1 cellular context compared by ENCODE assay signal in the genomic region with DNA sequence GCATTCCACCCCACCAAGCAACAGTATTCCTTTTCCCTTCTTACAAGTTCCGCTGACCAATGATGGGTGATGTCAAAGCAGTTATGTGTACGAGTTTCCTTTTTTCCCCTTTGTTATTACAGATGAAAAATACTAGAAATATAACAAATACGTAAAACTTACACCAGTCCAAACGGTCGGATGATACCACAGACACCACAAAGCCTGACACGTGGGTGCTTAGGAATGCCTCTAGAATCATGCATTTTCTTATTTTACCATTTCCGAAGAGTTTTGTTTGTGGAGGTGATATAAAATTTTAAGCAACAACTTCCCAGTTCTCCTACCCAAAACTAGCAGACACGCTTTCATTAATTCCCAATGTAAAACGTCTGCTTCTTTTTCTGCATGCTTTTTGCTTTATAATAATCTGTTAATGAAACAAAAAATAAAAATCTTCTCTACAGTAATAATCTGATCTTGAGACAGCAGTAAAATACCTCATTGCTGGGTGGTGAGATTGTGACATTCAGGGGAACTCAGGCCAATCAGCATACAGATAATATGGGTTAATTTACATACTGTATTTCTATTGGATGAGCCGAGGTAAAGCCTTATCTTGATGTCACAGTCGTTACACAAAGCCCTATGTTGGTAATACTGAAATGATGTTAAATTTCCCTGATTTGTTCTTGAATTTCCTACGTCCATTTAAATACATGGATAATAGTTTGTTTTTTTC.
A peak's percentile ranks its signal among the peaks of the same experiment; 100 is the strongest.
TF ChIP-seq lines count a peak whose summit lies in the region.

No MANE protein-coding gene starts in this region.

TF ChIP-seq in K562, 482 proteins besides CTCF, POLR2A, EP300 and RAD21 (continued from another document and continues in another):
- TF ChIP-seq, protein P1, sequence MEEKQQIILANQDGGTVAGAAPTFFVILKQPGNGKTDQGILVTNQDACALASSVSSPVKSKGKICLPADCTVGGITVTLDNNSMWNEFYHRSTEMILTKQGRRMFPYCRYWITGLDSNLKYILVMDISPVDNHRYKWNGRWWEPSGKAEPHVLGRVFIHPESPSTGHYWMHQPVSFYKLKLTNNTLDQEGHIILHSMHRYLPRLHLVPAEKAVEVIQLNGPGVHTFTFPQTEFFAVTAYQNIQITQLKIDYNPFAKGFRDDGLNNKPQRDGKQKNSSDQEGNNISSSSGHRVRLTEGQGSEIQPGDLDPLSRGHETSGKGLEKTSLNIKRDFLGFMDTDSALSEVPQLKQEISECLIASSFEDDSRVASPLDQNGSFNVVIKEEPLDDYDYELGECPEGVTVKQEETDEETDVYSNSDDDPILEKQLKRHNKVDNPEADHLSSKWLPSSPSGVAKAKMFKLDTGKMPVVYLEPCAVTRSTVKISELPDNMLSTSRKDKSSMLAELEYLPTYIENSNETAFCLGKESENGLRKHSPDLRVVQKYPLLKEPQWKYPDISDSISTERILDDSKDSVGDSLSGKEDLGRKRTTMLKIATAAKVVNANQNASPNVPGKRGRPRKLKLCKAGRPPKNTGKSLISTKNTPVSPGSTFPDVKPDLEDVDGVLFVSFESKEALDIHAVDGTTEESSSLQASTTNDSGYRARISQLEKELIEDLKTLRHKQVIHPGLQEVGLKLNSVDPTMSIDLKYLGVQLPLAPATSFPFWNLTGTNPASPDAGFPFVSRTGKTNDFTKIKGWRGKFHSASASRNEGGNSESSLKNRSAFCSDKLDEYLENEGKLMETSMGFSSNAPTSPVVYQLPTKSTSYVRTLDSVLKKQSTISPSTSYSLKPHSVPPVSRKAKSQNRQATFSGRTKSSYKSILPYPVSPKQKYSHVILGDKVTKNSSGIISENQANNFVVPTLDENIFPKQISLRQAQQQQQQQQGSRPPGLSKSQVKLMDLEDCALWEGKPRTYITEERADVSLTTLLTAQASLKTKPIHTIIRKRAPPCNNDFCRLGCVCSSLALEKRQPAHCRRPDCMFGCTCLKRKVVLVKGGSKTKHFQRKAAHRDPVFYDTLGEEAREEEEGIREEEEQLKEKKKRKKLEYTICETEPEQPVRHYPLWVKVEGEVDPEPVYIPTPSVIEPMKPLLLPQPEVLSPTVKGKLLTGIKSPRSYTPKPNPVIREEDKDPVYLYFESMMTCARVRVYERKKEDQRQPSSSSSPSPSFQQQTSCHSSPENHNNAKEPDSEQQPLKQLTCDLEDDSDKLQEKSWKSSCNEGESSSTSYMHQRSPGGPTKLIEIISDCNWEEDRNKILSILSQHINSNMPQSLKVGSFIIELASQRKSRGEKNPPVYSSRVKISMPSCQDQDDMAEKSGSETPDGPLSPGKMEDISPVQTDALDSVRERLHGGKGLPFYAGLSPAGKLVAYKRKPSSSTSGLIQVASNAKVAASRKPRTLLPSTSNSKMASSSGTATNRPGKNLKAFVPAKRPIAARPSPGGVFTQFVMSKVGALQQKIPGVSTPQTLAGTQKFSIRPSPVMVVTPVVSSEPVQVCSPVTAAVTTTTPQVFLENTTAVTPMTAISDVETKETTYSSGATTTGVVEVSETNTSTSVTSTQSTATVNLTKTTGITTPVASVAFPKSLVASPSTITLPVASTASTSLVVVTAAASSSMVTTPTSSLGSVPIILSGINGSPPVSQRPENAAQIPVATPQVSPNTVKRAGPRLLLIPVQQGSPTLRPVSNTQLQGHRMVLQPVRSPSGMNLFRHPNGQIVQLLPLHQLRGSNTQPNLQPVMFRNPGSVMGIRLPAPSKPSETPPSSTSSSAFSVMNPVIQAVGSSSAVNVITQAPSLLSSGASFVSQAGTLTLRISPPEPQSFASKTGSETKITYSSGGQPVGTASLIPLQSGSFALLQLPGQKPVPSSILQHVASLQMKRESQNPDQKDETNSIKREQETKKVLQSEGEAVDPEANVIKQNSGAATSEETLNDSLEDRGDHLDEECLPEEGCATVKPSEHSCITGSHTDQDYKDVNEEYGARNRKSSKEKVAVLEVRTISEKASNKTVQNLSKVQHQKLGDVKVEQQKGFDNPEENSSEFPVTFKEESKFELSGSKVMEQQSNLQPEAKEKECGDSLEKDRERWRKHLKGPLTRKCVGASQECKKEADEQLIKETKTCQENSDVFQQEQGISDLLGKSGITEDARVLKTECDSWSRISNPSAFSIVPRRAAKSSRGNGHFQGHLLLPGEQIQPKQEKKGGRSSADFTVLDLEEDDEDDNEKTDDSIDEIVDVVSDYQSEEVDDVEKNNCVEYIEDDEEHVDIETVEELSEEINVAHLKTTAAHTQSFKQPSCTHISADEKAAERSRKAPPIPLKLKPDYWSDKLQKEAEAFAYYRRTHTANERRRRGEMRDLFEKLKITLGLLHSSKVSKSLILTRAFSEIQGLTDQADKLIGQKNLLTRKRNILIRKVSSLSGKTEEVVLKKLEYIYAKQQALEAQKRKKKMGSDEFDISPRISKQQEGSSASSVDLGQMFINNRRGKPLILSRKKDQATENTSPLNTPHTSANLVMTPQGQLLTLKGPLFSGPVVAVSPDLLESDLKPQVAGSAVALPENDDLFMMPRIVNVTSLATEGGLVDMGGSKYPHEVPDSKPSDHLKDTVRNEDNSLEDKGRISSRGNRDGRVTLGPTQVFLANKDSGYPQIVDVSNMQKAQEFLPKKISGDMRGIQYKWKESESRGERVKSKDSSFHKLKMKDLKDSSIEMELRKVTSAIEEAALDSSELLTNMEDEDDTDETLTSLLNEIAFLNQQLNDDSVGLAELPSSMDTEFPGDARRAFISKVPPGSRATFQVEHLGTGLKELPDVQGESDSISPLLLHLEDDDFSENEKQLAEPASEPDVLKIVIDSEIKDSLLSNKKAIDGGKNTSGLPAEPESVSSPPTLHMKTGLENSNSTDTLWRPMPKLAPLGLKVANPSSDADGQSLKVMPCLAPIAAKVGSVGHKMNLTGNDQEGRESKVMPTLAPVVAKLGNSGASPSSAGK (IDR thresholded peaks at IDR 0.05) = no peak
- TF ChIP-seq SMARCC2 (IDR thresholded peaks at IDR 0.05; ENCODE audit: low read depth) (peak; percentile 65), ZFP1 (CRISPR knock-in tag; IDR thresholded peaks at IDR 0.05) (no peak), SMAD2 (IDR thresholded peaks at IDR 0.05; ENCODE audit: low read depth, low read length) (no peak), ZNF212 (CRISPR knock-in tag; IDR thresholded peaks at IDR 0.05) (peak; percentile 81; the same call in 1 of the 2 replicates), NR3C1 (CRISPR knock-in tag; IDR thresholded peaks at IDR 0.05) (no peak), ZNF561 (CRISPR knock-in tag; conservative IDR thresholded peaks at IDR 0.05) (0 out of 2 replicates have a peak, but pooled peaks have one; percentile 14), BCL6 (CRISPR knock-in tag; IDR thresholded peaks at IDR 0.05) (no peak), ARID3A (IDR thresholded peaks at IDR 0.05; ENCODE audit: borderline replicate concordance, low read depth, low read length) (peak; percentile 84; the same call in 1 of the 2 replicates), RCOR1 (IDR thresholded peaks at IDR 0.05; ENCODE audit: borderline replicate concordance in 1 of 2, low read depth in 2 of 2, low read length in 2 of 2) (peak in 1 of 2 experiments; percentile 67; a peak in 1 of 4 replicates), FOXA3 (CRISPR knock-in tag; conservative IDR thresholded peaks at IDR 0.05 in 1 of 2, IDR thresholded peaks at IDR 0.05 in 1 of 2) (no peak), JUND (IDR thresholded peaks at IDR 0.05; ENCODE audit: borderline replicate concordance, low read depth, low read length) (peak; percentile 36; the same call in 1 of the 2 replicates), JUND (tag; IDR thresholded peaks at IDR 0.05; ENCODE audit: borderline replicate concordance, low read depth, low read length) (no peak), U2AF1 (optimal IDR thresholded peaks at IDR 0.05; ENCODE audit: low read depth, low read length) (no peak), NFE2L1 (tag; IDR thresholded peaks at IDR 0.05; ENCODE audit: borderline replicate concordance, low read depth) (no peak), TCF3 (CRISPR knock-in tag; IDR thresholded peaks at IDR 0.05) (no peak), ZNF165 (CRISPR knock-in tag; IDR thresholded peaks at IDR 0.05; ENCODE audit: borderline replicate concordance) (no peak), CEBPB (tag; IDR thresholded peaks at IDR 0.05) (peak; percentile 90), MTA1 (IDR thresholded peaks at IDR 0.05; ENCODE audit: borderline replicate concordance) (no peak), ZNF57 (CRISPR knock-in tag; IDR thresholded peaks at IDR 0.05) (no peak), PREB (CRISPR knock-in tag; IDR thresholded peaks at IDR 0.05) (no peak), CTBP1 (IDR thresholded peaks at IDR 0.05; ENCODE audit: borderline replicate concordance) (no peak), TFAM (CRISPR knock-in tag; conservative IDR thresholded peaks at IDR 0.05) (no peak), RBM25 (IDR thresholded peaks at IDR 0.05; ENCODE audit: low read depth, low read length, severe bottlenecking) (peak; percentile 65), SNAPC5 (CRISPR knock-in tag; IDR thresholded peaks at IDR 0.05) (no peak), MNT (conservative IDR thresholded peaks at IDR 0.05) (peak in 1 of 2 experiments; percentile 3; a peak in 1 of 4 replicates), ZNF695 (CRISPR knock-in tag; IDR thresholded peaks at IDR 0.05) (peak; percentile 44; the same call in 1 of the 2 replicates), THRAP3 (IDR thresholded peaks at IDR 0.05; ENCODE audit: borderline replicate concordance) (0 out of 2 replicates have a peak, but pooled peaks have one; percentile 44), ELK3 (CRISPR knock-in tag; IDR thresholded peaks at IDR 0.05) (0 out of 2 replicates have a peak, but pooled peaks have one; percentile 48), POLR2H (tag; IDR thresholded peaks at IDR 0.05; ENCODE audit: low read depth) (peak; percentile 65), SIX5 (IDR thresholded peaks at IDR 0.05; ENCODE audit: borderline replicate concordance in 1 of 2, insufficient read depth in 1 of 2, low read depth in 1 of 2, low read length in 2 of 2) (no peak), SAFB (IDR thresholded peaks at IDR 0.05; ENCODE audit: borderline replicate concordance, low read depth, low read length) (no peak), HDAC8 (tag; IDR thresholded peaks at IDR 0.05) (no peak)
- TF ChIP-seq, protein P2, sequence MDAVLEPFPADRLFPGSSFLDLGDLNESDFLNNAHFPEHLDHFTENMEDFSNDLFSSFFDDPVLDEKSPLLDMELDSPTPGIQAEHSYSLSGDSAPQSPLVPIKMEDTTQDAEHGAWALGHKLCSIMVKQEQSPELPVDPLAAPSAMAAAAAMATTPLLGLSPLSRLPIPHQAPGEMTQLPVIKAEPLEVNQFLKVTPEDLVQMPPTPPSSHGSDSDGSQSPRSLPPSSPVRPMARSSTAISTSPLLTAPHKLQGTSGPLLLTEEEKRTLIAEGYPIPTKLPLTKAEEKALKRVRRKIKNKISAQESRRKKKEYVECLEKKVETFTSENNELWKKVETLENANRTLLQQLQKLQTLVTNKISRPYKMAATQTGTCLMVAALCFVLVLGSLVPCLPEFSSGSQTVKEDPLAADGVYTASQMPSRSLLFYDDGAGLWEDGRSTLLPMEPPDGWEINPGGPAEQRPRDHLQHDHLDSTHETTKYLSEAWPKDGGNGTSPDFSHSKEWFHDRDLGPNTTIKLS (IDR thresholded peaks at IDR 0.05; ENCODE audit: borderline replicate concordance, low read depth) = no peak
- TF ChIP-seq, protein P3, sequence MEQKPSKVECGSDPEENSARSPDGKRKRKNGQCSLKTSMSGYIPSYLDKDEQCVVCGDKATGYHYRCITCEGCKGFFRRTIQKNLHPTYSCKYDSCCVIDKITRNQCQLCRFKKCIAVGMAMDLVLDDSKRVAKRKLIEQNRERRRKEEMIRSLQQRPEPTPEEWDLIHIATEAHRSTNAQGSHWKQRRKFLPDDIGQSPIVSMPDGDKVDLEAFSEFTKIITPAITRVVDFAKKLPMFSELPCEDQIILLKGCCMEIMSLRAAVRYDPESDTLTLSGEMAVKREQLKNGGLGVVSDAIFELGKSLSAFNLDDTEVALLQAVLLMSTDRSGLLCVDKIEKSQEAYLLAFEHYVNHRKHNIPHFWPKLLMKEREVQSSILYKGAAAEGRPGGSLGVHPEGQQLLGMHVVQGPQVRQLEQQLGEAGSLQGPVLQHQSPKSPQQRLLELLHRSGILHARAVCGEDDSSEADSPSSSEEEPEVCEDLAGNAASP (IDR thresholded peaks at IDR 0.05) = no peak
